ENCODE assay signal across 1 cellular context in the genomic region with DNA sequence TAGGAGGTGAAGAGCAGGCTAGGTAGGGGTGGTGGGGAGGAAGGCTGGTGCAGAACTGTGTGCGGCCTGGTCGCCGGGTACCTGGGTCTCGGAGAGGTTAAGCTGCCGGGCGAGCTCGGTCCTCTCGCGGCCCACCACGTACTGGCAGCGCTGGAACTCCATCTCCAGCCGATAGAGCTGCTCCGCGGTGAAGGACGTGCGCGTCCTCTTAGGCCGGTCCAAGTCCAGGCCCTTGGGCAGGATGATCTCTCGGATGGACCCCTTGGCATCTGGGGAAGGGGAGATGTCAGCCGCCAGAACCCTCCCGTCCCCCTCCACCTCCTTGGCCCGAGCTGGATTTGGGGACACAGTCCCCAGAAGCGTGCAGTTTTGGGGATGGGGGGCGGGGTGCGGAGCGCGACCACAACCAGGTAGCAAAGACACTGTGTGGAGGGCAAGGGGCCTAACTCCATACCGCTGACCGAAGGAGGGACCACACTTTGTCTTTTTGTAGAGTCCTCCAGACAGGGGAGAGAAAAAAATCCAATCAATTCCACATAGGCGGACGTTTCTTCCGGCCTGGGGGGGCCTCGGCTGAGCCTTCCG.
TF ChIP-seq lines count a peak whose summit lies in the region.

No MANE protein-coding gene starts in this region.

TF ChIP-seq in H1, 55 proteins besides CTCF, POLR2A, EP300 and RAD21:
- TF ChIP-seq ZNF274 (IDR thresholded peaks at IDR 0.05; ENCODE audit: borderline replicate concordance, extremely low read depth, low read length) (no peak), KDM4A (IDR thresholded peaks at IDR 0.05; ENCODE audit: low read depth, low read length, severe bottlenecking) (peak; percentile 17), FOSL1 (IDR thresholded peaks at IDR 0.05; ENCODE audit: insufficient read depth, low read depth, low read length) (no peak), KDM5A (IDR thresholded peaks at IDR 0.05; ENCODE audit: low read length) (no peak), JUN (IDR thresholded peaks at IDR 0.05; ENCODE audit: low read depth, low read length) (no peak), CHD2 (IDR thresholded peaks at IDR 0.05; ENCODE audit: low read length) (no peak), SIRT6 (IDR thresholded peaks at IDR 0.05; ENCODE audit: low read length) (no peak), BCL11A (IDR thresholded peaks at IDR 0.05; ENCODE audit: low read depth in 2 of 2, low read length in 2 of 2) (no peak), SRF (IDR thresholded peaks at IDR 0.05; ENCODE audit: low read depth, low read length) (no peak), CHD1 (IDR thresholded peaks at IDR 0.05; ENCODE audit: low read depth, low read length) (no peak), EGR1 (IDR thresholded peaks at IDR 0.05; ENCODE audit: borderline replicate concordance, low read depth, low read length) (0 out of 2 replicates have a peak, but pooled peaks have one; percentile 5), KDM1A (IDR thresholded peaks at IDR 0.05; ENCODE audit: borderline replicate concordance, low read length) (no peak), PHF8 (conservative IDR thresholded peaks at IDR 0.05; ENCODE audit: low read depth, low read length) (no peak), SIN3A (conservative IDR thresholded peaks at IDR 0.05 in 1 of 2, IDR thresholded peaks at IDR 0.05 in 1 of 2; ENCODE audit: low read depth in 1 of 2, low read length in 2 of 2) (no peak), EZH2 (IDR thresholded peaks at IDR 0.05; ENCODE audit: low read depth, low read length, severe bottlenecking) (peak; percentile 54), NRF1 (IDR thresholded peaks at IDR 0.05; ENCODE audit: low read depth, low read length) (no peak), JUND (IDR thresholded peaks at IDR 0.05; ENCODE audit: low read length) (no peak), BACH1 (IDR thresholded peaks at IDR 0.05; ENCODE audit: low read length) (no peak), RNF2 (IDR thresholded peaks at IDR 0.05; ENCODE audit: borderline replicate concordance, low read depth, low read length, missing control alignments, poor library complexity, severe bottlenecking) (no peak), HDAC2 (IDR thresholded peaks at IDR 0.05; ENCODE audit: borderline replicate concordance in 1 of 2, low read depth in 2 of 2, low read length in 2 of 2) (no peak), CBX8 (IDR thresholded peaks at IDR 0.05; ENCODE audit: borderline replicate concordance, low read depth, low read length) (no peak), SP4 (IDR thresholded peaks at IDR 0.05; ENCODE audit: low read length) (no peak), CBX5 (IDR thresholded peaks at IDR 0.05; ENCODE audit: low read depth, low read length) (no peak), TAF7 (optimal IDR thresholded peaks at IDR 0.05; ENCODE audit: borderline replicate concordance, low read depth, low read length) (no peak), GTF2F1 (IDR thresholded peaks at IDR 0.05; ENCODE audit: borderline replicate concordance, low read depth, low read length) (no peak), YY1 (IDR thresholded peaks at IDR 0.05; ENCODE audit: low read depth, low read length) (no peak), SIX5 (IDR thresholded peaks at IDR 0.05; ENCODE audit: low read depth, low read length) (no peak), RBBP5 (IDR thresholded peaks at IDR 0.05; ENCODE audit: borderline replicate concordance, low read depth, low read length) (no peak), SP2 (IDR thresholded peaks at IDR 0.05; ENCODE audit: low read length) (no peak), CEBPB (IDR thresholded peaks at IDR 0.05; ENCODE audit: low read depth, low read length) (no peak), BRCA1 (IDR thresholded peaks at IDR 0.05; ENCODE audit: low read depth, low read length) (no peak), NANOG (IDR thresholded peaks at IDR 0.05; ENCODE audit: insufficient read depth, low read depth, low read length, poor library complexity, severe bottlenecking) (no peak), RXRA (IDR thresholded peaks at IDR 0.05; ENCODE audit: insufficient read depth, low read depth, low read length) (no peak), RFX5 (IDR thresholded peaks at IDR 0.05; ENCODE audit: borderline replicate concordance, low read depth, low read length) (no peak), CTBP2 (IDR thresholded peaks at IDR 0.05; ENCODE audit: borderline replicate concordance, insufficient read depth, insufficient read length, low read length) (peak; percentile 15), SUZ12 (IDR thresholded peaks at IDR 0.05; ENCODE audit: low read length) (peak; percentile 52), POU5F1 (IDR thresholded peaks at IDR 0.05; ENCODE audit: low read depth, low read length) (no peak), ASH2L (IDR thresholded peaks at IDR 0.05; ENCODE audit: low read length) (no peak)
- TF ChIP-seq, protein P1, sequence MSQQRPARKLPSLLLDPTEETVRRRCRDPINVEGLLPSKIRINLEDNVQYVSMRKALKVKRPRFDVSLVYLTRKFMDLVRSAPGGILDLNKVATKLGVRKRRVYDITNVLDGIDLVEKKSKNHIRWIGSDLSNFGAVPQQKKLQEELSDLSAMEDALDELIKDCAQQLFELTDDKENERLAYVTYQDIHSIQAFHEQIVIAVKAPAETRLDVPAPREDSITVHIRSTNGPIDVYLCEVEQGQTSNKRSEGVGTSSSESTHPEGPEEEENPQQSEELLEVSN (IDR thresholded peaks at IDR 0.05): no peak
- TF ChIP-seq, protein P2, sequence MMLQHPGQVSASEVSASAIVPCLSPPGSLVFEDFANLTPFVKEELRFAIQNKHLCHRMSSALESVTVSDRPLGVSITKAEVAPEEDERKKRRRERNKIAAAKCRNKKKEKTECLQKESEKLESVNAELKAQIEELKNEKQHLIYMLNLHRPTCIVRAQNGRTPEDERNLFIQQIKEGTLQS (IDR thresholded peaks at IDR 0.05; ENCODE audit: insufficient read depth, low read depth, low read length): no peak
- TF ChIP-seq, protein P3, sequence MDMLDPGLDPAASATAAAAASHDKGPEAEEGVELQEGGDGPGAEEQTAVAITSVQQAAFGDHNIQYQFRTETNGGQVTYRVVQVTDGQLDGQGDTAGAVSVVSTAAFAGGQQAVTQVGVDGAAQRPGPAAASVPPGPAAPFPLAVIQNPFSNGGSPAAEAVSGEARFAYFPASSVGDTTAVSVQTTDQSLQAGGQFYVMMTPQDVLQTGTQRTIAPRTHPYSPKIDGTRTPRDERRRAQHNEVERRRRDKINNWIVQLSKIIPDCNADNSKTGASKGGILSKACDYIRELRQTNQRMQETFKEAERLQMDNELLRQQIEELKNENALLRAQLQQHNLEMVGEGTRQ (IDR thresholded peaks at IDR 0.05; ENCODE audit: low read length): no peak
- TF ChIP-seq, protein P4, sequence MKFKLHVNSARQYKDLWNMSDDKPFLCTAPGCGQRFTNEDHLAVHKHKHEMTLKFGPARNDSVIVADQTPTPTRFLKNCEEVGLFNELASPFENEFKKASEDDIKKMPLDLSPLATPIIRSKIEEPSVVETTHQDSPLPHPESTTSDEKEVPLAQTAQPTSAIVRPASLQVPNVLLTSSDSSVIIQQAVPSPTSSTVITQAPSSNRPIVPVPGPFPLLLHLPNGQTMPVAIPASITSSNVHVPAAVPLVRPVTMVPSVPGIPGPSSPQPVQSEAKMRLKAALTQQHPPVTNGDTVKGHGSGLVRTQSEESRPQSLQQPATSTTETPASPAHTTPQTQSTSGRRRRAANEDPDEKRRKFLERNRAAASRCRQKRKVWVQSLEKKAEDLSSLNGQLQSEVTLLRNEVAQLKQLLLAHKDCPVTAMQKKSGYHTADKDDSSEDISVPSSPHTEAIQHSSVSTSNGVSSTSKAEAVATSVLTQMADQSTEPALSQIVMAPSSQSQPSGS (IDR thresholded peaks at IDR 0.05; ENCODE audit: low read length): no peak
TF ChIP-seq in H1: peak in this region for 5.
